29 cellular contexts compared by ENCODE assay signal in the genomic region with DNA sequence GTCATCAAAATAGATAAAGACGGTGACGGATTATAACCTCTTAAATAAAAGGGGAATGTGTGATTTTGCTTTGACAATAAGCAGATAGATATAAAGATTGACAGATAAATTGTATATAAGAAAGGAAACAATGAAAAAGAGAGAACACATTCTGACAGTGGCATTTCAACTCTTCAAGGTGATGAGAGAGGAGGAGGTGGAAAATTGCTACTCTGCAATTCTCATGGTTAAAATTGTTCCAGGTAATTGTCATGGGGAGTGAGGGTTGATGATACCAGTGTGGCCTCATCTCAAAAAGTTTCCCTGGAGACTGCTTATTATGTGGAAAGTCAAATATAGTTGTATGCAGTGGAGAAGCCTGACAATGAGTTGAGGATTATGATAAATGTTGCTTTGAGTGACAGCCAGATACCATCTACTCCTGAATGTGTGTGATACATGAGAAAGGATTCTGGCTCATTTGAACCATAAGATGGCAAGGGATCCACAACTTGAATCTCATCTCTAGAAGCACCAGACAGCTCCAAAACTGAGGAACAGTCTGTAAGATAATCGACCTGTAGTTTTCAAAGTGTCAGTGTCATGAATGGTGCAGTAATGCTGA.
DNase-seq lines count a peak whose midpoint lies in the region; TF ChIP-seq lines count a peak whose summit lies in the region.
"Had no signal": no experiment of that assay in that cellular context is flagged by ENCODE, and none has a peak within 500 bp of the region (broad histone marks: within the 10 kb centered on the region; RNA-seq: fewer than 3 reads in every experiment).

No MANE protein-coding gene starts in this region.

- H3K23ac ChIP-seq in trophoblast cell (ENCODE audit: low read length) = peak overlapping the region; percentile 66

- H3K27ac ChIP-seq in neural cell (ENCODE audit: low read length) = no peak overlapping the region
- no peak overlapping the region for H3K27ac ChIP-seq in trophoblast cell (ENCODE audit: low read depth, low read length)
- H3K27ac ChIP-seq in WERI-Rb-1 = no peak overlapping the region
- H3K27ac ChIP-seq: 22Rv1; A549; BLaER1; BLaER1 treated with 17β-estradiol and CSF1 and Interleukin-3, amounts not matched to agents 10 nM and 100 nM; C4-2B had no signal

- H3K36me3 ChIP-seq in neural cell (ENCODE audit: insufficient read depth, low read length) (no peaks in the 10 kb centered on the region), trophoblast cell (ENCODE audit: control insufficient read depth in 1 of 2, insufficient read depth in 2 of 2, low read length in 2 of 2) (no peaks in the 10 kb centered on the region), WERI-Rb-1 (no peaks in the 10 kb centered on the region)
- H3K36me3 ChIP-seq: BE2C; BLaER1; BLaER1 treated with 17β-estradiol and CSF1 and Interleukin-3, amounts not matched to agents 10 nM and 100 nM had no signal

- no peak overlapping the region for H2BK120ac ChIP-seq in trophoblast cell (ENCODE audit: insufficient read depth, low read length, poor library complexity)

- no peak overlapping the region for H3K4ac ChIP-seq in trophoblast cell (ENCODE audit: low read depth, low read length)

- no CpG with 5 or more reads among the region's 3 CpGs for WGBS in trophoblast cell (ENCODE audit: extremely low coverage, insufficient coverage, insufficient read length)

- TF ChIP-seq EP300 in neural cell (conservative IDR thresholded peaks at IDR 0.05; ENCODE audit: poor library complexity, severe bottlenecking) = peak; percentile 97

- no peak overlapping the region for H4K12ac ChIP-seq in trophoblast cell (ENCODE audit: low read depth, low read length)

- H3K27me3 ChIP-seq in neural cell (ENCODE audit: insufficient read depth, low read depth, low read length) (peaks cover 3% of the 10 kb centered on the region), trophoblast cell (ENCODE audit: insufficient read depth, low read length) (no peaks in the 10 kb centered on the region), WERI-Rb-1 (ENCODE audit: insufficient read depth, low read depth, severe bottlenecking) (no peaks in the 10 kb centered on the region)
- H3K27me3 ChIP-seq: BE2C; BLaER1; BLaER1 treated with 17β-estradiol and CSF1 and Interleukin-3, amounts not matched to agents 10 nM and 100 nM had no signal

- H4K20me1 ChIP-seq in neural cell (ENCODE audit: insufficient read depth) = no peaks in the 10 kb centered on the region
- H4K20me1 ChIP-seq: BLaER1; BLaER1 treated with 17β-estradiol and CSF1 and Interleukin-3, amounts not matched to agents 10 nM and 100 nM had no signal

- DNase-seq in trophoblast cell (no peak), WERI-Rb-1 (no peak), NCI-H128 (lab: John Stamatoyannopoulos, UW; ENCODE audit: unreplicated experiment) (no peak)
- DNase-seq: 8988T; ACHN; AML-193; BE2C; C1 segment of cervical spinal cord; Caco-2; Calu3; CD4-positive, alpha-beta memory T cell; CD4-positive, alpha-beta T cell; CD4-positive, CD25-positive, alpha-beta regulatory T cell; CD8-positive, alpha-beta memory T cell; CD8-positive, alpha-beta T cell; COR-L47; DMS 273 treated with DMSO at 0.1 percent for 48 hours; DMS153; DMS53; DMS79; DMS79 treated with DMSO at 0.1 percent for 48 hours; DND-41; EL had no signal

- H2AK5ac ChIP-seq in trophoblast cell (ENCODE audit: low read length) = no peak overlapping the region

- H3K9me3 ChIP-seq in neural cell (ENCODE audit: low read length) = no peaks in the 10 kb centered on the region
- no peaks in the 10 kb centered on the region for H3K9me3 ChIP-seq in trophoblast cell (ENCODE audit: insufficient read depth, low read depth, low read length)
- H3K9me3 ChIP-seq in WERI-Rb-1 (ENCODE audit: severe bottlenecking) = no peaks in the 10 kb centered on the region
- H3K9me3 ChIP-seq: A549; BE2C; BLaER1; BLaER1 treated with 17β-estradiol and CSF1 and Interleukin-3, amounts not matched to agents 10 nM and 100 nM; Caco-2 had no signal

- H3K4me2 ChIP-seq in neural cell (ENCODE audit: low read length) = no peak overlapping the region
- no peak overlapping the region for H3K4me2 ChIP-seq in trophoblast cell (ENCODE audit: low read length)
- H3K4me2 ChIP-seq: A549; BLaER1; BLaER1 treated with 17β-estradiol and CSF1 and Interleukin-3, amounts not matched to agents 10 nM and 100 nM had no signal

- no peaks in the 10 kb centered on the region for H3K4me1 ChIP-seq in trophoblast cell (ENCODE audit: control insufficient read depth in 1 of 2, insufficient read depth in 2 of 2, low read length in 2 of 2)
- H3K4me1 ChIP-seq: A549, BE2C, BLaER1, Caco-2 had no signal

- TF ChIP-seq CTCF in neural cell (IDR thresholded peaks at IDR 0.05; ENCODE audit: poor library complexity, severe bottlenecking) (no peak), WERI-Rb-1 (IDR thresholded peaks at IDR 0.05; ENCODE audit: low read depth, low read length) (no peak)

- H3K9ac ChIP-seq in neural cell (ENCODE audit: low read length) (no peak overlapping the region), trophoblast cell (ENCODE audit: low read length) (no peak overlapping the region)
- H3K9ac ChIP-seq: BLaER1; BLaER1 treated with 17β-estradiol and CSF1 and Interleukin-3, amounts not matched to agents 10 nM and 100 nM had no signal

- no peak overlapping the region for H3K4me3 ChIP-seq in neural cell (ENCODE audit: low read length)
- no peak overlapping the region for H3K4me3 ChIP-seq in trophoblast cell (ENCODE audit: low read depth, low read length)
- no peak overlapping the region for H3K4me3 ChIP-seq in WERI-Rb-1 (ENCODE audit: low read depth, low read length)
- H3K4me3 ChIP-seq: A549; BLaER1; BLaER1 treated with 17β-estradiol and CSF1 and Interleukin-3, amounts not matched to agents 10 nM and 100 nM had no signal

- no peak overlapping the region for H3K18ac ChIP-seq in trophoblast cell (ENCODE audit: low read length)

- H2BK5ac ChIP-seq in trophoblast cell (ENCODE audit: low read depth, low read length, poor library complexity) = no peak overlapping the region

- H3F3A ChIP-seq in neural cell (ENCODE audit: insufficient read depth, low read length, poor library complexity, severe bottlenecking) = no peaks in the 10 kb centered on the region

- no peak overlapping the region for H4K91ac ChIP-seq in trophoblast cell (ENCODE audit: low read depth, low read length)

- no peak for TF ChIP-seq RAD21 in neural cell (conservative IDR thresholded peaks at IDR 0.05)

- no peaks in the 10 kb centered on the region for H3K79me1 ChIP-seq in trophoblast cell (ENCODE audit: low read length)

- H3K9me2 ChIP-seq in neural cell (ENCODE audit: insufficient read depth, low read length) = no peaks in the 10 kb centered on the region

- no peak overlapping the region for H2BK12ac ChIP-seq in trophoblast cell (ENCODE audit: low read length)

- H2AFZ ChIP-seq in neural cell (ENCODE audit: low read depth, low read length) = no peak overlapping the region
- no peak overlapping the region for H2AFZ ChIP-seq in trophoblast cell (ENCODE audit: insufficient read depth, low read length, poor library complexity)

- H3K79me2 ChIP-seq in neural cell (replicated peaks; ENCODE audit: insufficient read depth, low read length) = no peaks in the 10 kb centered on the region
- no peaks in the 10 kb centered on the region for H3K79me2 ChIP-seq in trophoblast cell (ENCODE audit: control insufficient read depth, insufficient read depth, low read length, poor library complexity)

- no peak overlapping the region for H4K8ac ChIP-seq in trophoblast cell (ENCODE audit: low read depth, low read length)

- H3K14ac ChIP-seq in trophoblast cell (ENCODE audit: low read length) = no peak overlapping the region

TF ChIP-seq in neural cell, 6 proteins besides CTCF, POLR2A, EP300 and RAD21:
- TF ChIP-seq POLR2AphosphoS5 (IDR thresholded peaks at IDR 0.05) (peak; percentile 96), TAF1 (IDR thresholded peaks at IDR 0.05; ENCODE audit: low read depth) (no peak), MXI1 (conservative IDR thresholded peaks at IDR 0.05; ENCODE audit: poor library complexity, severe bottlenecking) (no peak), SMC3 (conservative IDR thresholded peaks at IDR 0.05; ENCODE audit: poor library complexity) (no peak), EZH2 (IDR thresholded peaks at IDR 0.05; ENCODE audit: borderline replicate concordance, insufficient read depth, low read length, poor library complexity, severe bottlenecking) (no peak)
- TF ChIP-seq, protein P1, sequence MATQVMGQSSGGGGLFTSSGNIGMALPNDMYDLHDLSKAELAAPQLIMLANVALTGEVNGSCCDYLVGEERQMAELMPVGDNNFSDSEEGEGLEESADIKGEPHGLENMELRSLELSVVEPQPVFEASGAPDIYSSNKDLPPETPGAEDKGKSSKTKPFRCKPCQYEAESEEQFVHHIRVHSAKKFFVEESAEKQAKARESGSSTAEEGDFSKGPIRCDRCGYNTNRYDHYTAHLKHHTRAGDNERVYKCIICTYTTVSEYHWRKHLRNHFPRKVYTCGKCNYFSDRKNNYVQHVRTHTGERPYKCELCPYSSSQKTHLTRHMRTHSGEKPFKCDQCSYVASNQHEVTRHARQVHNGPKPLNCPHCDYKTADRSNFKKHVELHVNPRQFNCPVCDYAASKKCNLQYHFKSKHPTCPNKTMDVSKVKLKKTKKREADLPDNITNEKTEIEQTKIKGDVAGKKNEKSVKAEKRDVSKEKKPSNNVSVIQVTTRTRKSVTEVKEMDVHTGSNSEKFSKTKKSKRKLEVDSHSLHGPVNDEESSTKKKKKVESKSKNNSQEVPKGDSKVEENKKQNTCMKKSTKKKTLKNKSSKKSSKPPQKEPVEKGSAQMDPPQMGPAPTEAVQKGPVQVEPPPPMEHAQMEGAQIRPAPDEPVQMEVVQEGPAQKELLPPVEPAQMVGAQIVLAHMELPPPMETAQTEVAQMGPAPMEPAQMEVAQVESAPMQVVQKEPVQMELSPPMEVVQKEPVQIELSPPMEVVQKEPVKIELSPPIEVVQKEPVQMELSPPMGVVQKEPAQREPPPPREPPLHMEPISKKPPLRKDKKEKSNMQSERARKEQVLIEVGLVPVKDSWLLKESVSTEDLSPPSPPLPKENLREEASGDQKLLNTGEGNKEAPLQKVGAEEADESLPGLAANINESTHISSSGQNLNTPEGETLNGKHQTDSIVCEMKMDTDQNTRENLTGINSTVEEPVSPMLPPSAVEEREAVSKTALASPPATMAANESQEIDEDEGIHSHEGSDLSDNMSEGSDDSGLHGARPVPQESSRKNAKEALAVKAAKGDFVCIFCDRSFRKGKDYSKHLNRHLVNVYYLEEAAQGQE (IDR thresholded peaks at IDR 0.05; ENCODE audit: borderline replicate concordance) = peak; percentile 60
